ENCODE assay signal across 12 cellular contexts in genomic region chr15:40938530-40938870, GRCh38. TPM values are rescaled to one million over a fixed set of nuclear protein-coding genes. Genes with fewer than 3 reads are reported as not detected.
"Had no signal": no experiment of that assay in that cellular context is flagged by ENCODE, and none has a peak within 500 bp of the region (broad histone marks: within the 10 kb centered on the region; RNA-seq: fewer than 3 reads in every experiment).

No MANE protein-coding gene starts in this region.

- H3K9me3 ChIP-seq: esophagus squamous epithelium, ovary had no signal

- DNase-seq: activated CD8-positive, alpha-beta memory T cell treated with anti-CD3 and anti-CD28 coated beads, Interleukin-2, amount 50 U/mL, for 4 hours; activated CD8-positive, alpha-beta T cell treated with anti-CD3 and anti-CD28 coated beads, Interleukin-2, amount 10 ng/mL, durations not matched to agents 7 days and 5 days; activated gamma-delta T cell; activated T-cell treated with anti-CD3 and anti-CD28 coated beads, Interleukin-2, amount 50 U/mL, for 72 hours; esophagus squamous epithelium; glutamatergic neuron; ovary; stimulated activated CD4-positive, alpha-beta T cell treated with anti-CD3 and anti-CD28 coated beads, Interleukin-4, amount 100 ng/mL, for 1 hour had no signal

- H3K4me3 ChIP-seq: cardiac muscle cell, esophagus squamous epithelium, lung, neural progenitor cell, ovary had no signal

- H3K27me3 ChIP-seq: ovary had no signal

- ATAC-seq: activated CD8-positive, alpha-beta T cell treated with anti-CD3 and anti-CD28 coated beads, Interleukin-2, amount 10 ng/mL, durations not matched to agents 7 days and 5 days; activated naive CD4-positive, alpha-beta T cell treated with anti-CD3 and anti-CD28 coated beads, Interleukin-2, amount 50 U/mL, for 72 hours had no signal

- H2AFZ ChIP-seq: neural progenitor cell had no signal

- H3K27ac ChIP-seq: cardiac muscle cell, neural progenitor cell, ovary had no signal

- H3K9ac ChIP-seq: neural progenitor cell had no signal

- H3K36me3 ChIP-seq: cardiac muscle cell, neural progenitor cell, ovary had no signal

- H3K4me2 ChIP-seq: neural progenitor cell had no signal

RNA-seq across cellular contexts. Expression of gene DLL4, which starts 9.4 kb away (rescaled TPM):
- total RNA-seq: activated CD8-positive, alpha-beta T cell treated with anti-CD3 and anti-CD28 coated beads, Interleukin-2, amount 10 ng/mL, durations not matched to agents 7 days and 5 days had no signal
- polyA plus RNA-seq: cardiac muscle cell had no signal
